ENCODE assay signal across 28 cellular contexts in the genomic region with DNA sequence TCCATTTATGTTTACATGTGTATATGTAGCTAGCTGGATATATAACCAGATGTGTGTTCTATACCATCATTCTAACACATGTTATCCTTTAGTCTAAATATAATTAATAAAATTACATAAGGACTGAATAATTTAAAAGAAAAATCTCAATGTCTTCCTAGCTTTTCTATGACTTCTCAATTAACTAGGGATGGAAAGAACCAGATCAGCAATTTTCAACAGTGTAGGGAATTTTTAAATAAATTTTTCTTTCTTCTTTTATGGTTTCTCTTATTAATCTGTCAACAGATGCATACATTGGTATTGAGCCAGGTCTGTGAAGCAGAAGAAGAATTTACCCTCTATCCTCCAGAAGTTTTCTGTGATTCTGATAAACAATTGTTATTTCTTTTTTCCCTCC.
"Had no signal": no experiment of that assay in that cellular context is flagged by ENCODE, and none has a peak within 500 bp of the region (broad histone marks: within the 10 kb centered on the region; RNA-seq: fewer than 3 reads in every experiment).

No MANE protein-coding gene starts in this region.

- H3K27me3 ChIP-seq: colonic mucosa, esophagus muscularis mucosa, esophagus squamous epithelium, foreskin keratinocyte, gastrocnemius medialis, gastroesophageal sphincter, heart left ventricle, heart right ventricle had no signal

- ATAC-seq: effector memory CD8-positive, alpha-beta T cell; esophagus mucosa; foreskin keratinocyte; gastrocnemius medialis; gastroesophageal sphincter; heart left ventricle; heart right ventricle had no signal

- H3K27ac ChIP-seq: colonic mucosa, coronary artery, dorsolateral prefrontal cortex, epithelial cell of prostate, esophagus muscularis mucosa, esophagus squamous epithelium, foreskin keratinocyte, gastrocnemius medialis, gastroesophageal sphincter, heart left ventricle, heart right ventricle had no signal

- H3K4me1 ChIP-seq: colonic mucosa, esophagus muscularis mucosa, esophagus squamous epithelium, foreskin keratinocyte, gastrocnemius medialis, gastroesophageal sphincter, heart left ventricle, heart right ventricle had no signal

- H3K4me3 ChIP-seq: colonic mucosa, coronary artery, dorsolateral prefrontal cortex, esophagus muscularis mucosa, esophagus squamous epithelium, gastrocnemius medialis, gastroesophageal sphincter, heart left ventricle, heart right ventricle had no signal

- DNase-seq: colonic mucosa; cortex of kidney; dermis blood vessel endothelial cell; dorsolateral prefrontal cortex; effector CD4-positive, alpha-beta T cell; effector CD8-positive, alpha-beta T cell; effector memory CD4-positive, alpha-beta T cell; effector memory CD8-positive, alpha-beta T cell; endodermal cell; erythroblast; esophagus squamous epithelium; foreskin fibroblast; foreskin keratinocyte; foreskin melanocyte; gastrocnemius medialis; glutamatergic neuron; head of caudate nucleus; heart left ventricle; heart right ventricle had no signal

- H3K36me3 ChIP-seq: colonic mucosa, esophagus muscularis mucosa, esophagus squamous epithelium, gastrocnemius medialis, gastroesophageal sphincter, heart left ventricle, heart right ventricle had no signal

- FAIRE-seq: colon, endometrium, endothelial cell of umbilical vein, frontal cortex had no signal

- H3K9me3 ChIP-seq: colonic mucosa, esophagus muscularis mucosa, esophagus squamous epithelium, gastrocnemius medialis, gastroesophageal sphincter, heart left ventricle had no signal
